ENCODE assay signal across 1 cellular context in the genomic region with DNA sequence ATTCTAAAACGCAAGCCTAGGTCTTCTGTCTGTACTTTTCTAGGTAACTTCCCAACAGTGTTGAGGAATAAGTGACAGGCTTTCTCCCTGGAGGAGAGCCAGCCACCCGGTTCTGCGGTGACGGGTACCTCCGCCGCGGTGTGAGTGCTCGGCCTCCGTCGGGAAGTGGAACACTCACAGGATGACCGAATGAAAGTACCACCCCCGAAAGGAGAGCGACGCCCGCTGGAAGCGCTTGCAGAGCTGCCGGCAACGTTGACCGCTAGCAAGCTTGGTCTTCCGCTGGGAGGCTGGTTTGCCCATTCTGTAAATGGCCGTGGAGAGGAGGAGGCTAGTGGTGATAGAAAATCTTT.
TF ChIP-seq lines count a peak whose summit lies in the region.

No MANE protein-coding gene starts in this region.

TF ChIP-seq in GM12878, 131 proteins besides CTCF, POLR2A, EP300 and RAD21:
- TF ChIP-seq, protein P1, sequence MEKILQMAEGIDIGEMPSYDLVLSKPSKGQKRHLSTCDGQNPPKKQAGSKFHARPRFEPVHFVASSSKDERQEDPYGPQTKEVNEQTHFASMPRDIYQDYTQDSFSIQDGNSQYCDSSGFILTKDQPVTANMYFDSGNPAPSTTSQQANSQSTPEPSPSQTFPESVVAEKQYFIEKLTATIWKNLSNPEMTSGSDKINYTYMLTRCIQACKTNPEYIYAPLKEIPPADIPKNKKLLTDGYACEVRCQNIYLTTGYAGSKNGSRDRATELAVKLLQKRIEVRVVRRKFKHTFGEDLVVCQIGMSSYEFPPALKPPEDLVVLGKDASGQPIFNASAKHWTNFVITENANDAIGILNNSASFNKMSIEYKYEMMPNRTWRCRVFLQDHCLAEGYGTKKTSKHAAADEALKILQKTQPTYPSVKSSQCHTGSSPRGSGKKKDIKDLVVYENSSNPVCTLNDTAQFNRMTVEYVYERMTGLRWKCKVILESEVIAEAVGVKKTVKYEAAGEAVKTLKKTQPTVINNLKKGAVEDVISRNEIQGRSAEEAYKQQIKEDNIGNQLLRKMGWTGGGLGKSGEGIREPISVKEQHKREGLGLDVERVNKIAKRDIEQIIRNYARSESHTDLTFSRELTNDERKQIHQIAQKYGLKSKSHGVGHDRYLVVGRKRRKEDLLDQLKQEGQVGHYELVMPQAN (conservative IDR thresholded peaks at IDR 0.05) = 0 out of 2 replicates have a peak, but pooled peaks have one; percentile 2
- TF ChIP-seq, protein P2, sequence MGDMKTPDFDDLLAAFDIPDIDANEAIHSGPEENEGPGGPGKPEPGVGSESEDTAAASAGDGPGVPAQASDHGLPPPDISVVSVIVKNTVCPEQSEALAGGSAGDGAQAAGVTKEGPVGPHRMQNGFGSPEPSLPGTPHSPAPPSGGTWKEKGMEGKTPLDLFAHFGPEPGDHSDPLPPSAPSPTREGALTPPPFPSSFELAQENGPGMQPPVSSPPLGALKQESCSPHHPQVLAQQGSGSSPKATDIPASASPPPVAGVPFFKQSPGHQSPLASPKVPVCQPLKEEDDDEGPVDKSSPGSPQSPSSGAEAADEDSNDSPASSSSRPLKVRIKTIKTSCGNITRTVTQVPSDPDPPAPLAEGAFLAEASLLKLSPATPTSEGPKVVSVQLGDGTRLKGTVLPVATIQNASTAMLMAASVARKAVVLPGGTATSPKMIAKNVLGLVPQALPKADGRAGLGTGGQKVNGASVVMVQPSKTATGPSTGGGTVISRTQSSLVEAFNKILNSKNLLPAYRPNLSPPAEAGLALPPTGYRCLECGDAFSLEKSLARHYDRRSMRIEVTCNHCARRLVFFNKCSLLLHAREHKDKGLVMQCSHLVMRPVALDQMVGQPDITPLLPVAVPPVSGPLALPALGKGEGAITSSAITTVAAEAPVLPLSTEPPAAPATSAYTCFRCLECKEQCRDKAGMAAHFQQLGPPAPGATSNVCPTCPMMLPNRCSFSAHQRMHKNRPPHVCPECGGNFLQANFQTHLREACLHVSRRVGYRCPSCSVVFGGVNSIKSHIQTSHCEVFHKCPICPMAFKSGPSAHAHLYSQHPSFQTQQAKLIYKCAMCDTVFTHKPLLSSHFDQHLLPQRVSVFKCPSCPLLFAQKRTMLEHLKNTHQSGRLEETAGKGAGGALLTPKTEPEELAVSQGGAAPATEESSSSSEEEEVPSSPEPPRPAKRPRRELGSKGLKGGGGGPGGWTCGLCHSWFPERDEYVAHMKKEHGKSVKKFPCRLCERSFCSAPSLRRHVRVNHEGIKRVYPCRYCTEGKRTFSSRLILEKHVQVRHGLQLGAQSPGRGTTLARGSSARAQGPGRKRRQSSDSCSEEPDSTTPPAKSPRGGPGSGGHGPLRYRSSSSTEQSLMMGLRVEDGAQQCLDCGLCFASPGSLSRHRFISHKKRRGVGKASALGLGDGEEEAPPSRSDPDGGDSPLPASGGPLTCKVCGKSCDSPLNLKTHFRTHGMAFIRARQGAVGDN (IDR thresholded peaks at IDR 0.05) = 0 out of 2 replicates have a peak, but pooled peaks have one; percentile 14
- no peak for TF ChIP-seq ZNF592 (IDR thresholded peaks at IDR 0.05)
- TF ChIP-seq, protein P3, sequence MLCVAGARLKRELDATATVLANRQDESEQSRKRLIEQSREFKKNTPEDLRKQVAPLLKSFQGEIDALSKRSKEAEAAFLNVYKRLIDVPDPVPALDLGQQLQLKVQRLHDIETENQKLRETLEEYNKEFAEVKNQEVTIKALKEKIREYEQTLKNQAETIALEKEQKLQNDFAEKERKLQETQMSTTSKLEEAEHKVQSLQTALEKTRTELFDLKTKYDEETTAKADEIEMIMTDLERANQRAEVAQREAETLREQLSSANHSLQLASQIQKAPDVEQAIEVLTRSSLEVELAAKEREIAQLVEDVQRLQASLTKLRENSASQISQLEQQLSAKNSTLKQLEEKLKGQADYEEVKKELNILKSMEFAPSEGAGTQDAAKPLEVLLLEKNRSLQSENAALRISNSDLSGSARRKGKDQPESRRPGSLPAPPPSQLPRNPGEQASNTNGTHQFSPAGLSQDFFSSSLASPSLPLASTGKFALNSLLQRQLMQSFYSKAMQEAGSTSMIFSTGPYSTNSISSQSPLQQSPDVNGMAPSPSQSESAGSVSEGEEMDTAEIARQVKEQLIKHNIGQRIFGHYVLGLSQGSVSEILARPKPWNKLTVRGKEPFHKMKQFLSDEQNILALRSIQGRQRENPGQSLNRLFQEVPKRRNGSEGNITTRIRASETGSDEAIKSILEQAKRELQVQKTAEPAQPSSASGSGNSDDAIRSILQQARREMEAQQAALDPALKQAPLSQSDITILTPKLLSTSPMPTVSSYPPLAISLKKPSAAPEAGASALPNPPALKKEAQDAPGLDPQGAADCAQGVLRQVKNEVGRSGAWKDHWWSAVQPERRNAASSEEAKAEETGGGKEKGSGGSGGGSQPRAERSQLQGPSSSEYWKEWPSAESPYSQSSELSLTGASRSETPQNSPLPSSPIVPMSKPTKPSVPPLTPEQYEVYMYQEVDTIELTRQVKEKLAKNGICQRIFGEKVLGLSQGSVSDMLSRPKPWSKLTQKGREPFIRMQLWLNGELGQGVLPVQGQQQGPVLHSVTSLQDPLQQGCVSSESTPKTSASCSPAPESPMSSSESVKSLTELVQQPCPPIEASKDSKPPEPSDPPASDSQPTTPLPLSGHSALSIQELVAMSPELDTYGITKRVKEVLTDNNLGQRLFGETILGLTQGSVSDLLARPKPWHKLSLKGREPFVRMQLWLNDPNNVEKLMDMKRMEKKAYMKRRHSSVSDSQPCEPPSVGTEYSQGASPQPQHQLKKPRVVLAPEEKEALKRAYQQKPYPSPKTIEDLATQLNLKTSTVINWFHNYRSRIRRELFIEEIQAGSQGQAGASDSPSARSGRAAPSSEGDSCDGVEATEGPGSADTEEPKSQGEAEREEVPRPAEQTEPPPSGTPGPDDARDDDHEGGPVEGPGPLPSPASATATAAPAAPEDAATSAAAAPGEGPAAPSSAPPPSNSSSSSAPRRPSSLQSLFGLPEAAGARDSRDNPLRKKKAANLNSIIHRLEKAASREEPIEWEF (IDR thresholded peaks at IDR 0.05; ENCODE audit: insufficient replicate concordance, low read depth, low read length) = no peak
- no peak for TF ChIP-seq ZNF217 (IDR thresholded peaks at IDR 0.05)
- 0 out of 2 replicates have a peak, but pooled peaks have one; percentile 27 for TF ChIP-seq YY1 (IDR thresholded peaks at IDR 0.05; ENCODE audit: low read depth, low read length)
